ENCODE assay signal across 1 cellular context in the genomic region with DNA sequence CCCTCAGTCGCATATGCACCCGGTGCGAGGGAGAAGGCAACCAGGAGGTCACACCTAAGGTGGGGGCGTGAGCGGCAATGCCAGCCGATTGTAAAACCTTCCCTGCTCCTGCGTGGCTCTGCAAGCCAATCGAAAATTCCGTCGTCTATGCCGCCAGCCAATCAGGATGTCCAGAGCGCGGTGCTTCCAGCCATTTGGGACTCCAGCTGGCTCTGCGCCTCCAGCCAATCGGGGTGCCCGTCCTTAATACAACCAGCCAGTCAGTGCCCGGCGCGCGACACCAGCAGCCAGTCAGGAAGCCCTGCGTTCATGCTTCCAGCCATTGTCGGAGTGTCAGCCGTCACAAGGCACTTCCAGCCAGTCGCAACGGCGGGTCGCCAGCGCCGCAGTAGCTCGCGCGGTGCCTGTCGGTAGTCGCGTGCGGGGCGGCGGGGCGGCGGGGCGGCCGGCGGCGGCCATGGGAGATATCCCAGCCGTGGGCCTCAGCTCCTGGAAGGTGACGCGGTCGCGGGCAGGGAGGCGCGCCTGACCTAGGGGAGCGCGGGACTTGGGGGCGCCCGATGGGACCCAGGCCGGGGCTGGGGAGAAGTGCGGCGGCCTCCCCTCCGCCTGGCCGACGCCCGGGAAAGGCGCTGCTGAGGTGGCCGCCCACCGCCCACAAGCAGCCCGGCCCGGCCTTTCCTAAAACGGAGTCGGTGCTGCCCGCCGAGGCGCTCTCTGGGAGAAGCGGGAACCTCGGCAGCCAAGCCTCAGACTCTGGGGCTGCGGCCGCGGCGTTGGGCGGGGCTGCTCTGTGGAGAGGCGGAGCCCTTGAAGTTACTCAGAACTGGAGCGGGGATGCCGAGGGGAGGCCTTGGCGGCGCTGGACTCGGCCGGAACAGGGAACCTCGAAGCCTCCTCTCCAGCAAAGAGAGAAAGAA.
TF ChIP-seq lines count a peak whose summit lies in the region.

AKR1E2 (plus strand) TSS at position 340 of the 920 bp plus-strand sequence; CDS start at position 458, 118 bp downstream.

TF ChIP-seq in K562, 482 proteins besides CTCF, POLR2A, EP300 and RAD21 (continued from another document and continues in another):
- TF ChIP-seq, protein P1, sequence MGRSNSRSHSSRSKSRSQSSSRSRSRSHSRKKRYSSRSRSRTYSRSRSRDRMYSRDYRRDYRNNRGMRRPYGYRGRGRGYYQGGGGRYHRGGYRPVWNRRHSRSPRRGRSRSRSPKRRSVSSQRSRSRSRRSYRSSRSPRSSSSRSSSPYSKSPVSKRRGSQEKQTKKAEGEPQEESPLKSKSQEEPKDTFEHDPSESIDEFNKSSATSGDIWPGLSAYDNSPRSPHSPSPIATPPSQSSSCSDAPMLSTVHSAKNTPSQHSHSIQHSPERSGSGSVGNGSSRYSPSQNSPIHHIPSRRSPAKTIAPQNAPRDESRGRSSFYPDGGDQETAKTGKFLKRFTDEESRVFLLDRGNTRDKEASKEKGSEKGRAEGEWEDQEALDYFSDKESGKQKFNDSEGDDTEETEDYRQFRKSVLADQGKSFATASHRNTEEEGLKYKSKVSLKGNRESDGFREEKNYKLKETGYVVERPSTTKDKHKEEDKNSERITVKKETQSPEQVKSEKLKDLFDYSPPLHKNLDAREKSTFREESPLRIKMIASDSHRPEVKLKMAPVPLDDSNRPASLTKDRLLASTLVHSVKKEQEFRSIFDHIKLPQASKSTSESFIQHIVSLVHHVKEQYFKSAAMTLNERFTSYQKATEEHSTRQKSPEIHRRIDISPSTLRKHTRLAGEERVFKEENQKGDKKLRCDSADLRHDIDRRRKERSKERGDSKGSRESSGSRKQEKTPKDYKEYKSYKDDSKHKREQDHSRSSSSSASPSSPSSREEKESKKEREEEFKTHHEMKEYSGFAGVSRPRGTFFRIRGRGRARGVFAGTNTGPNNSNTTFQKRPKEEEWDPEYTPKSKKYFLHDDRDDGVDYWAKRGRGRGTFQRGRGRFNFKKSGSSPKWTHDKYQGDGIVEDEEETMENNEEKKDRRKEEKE (IDR thresholded peaks at IDR 0.05; ENCODE audit: borderline replicate concordance in 1 of 2, control insufficient read depth in 1 of 2, low read depth in 2 of 2, low read length in 1 of 2): no peak
- no peak for TF ChIP-seq NBN (IDR thresholded peaks at IDR 0.05; ENCODE audit: low read depth)
- TF ChIP-seq HEY1 (CRISPR knock-in tag; IDR thresholded peaks at IDR 0.05; ENCODE audit: borderline replicate concordance): no peak
- TF ChIP-seq NFYB (IDR thresholded peaks at IDR 0.05; ENCODE audit: extremely low read depth, insufficient read length): peak; percentile 95
- TF ChIP-seq TCFL5 (CRISPR knock-in tag; conservative IDR thresholded peaks at IDR 0.05): no peak
- TF ChIP-seq TAF15 (IDR thresholded peaks at IDR 0.05; ENCODE audit: low read depth, low read length): no peak
- peak in 1 of 2 experiments; percentile 89; a peak in 2 of 3 replicates for TF ChIP-seq CBX3 (IDR thresholded peaks at IDR 0.05; ENCODE audit: borderline replicate concordance in 1 of 2, low read length in 2 of 2)
- no peak for TF ChIP-seq U2AF2 (optimal IDR thresholded peaks at IDR 0.05; ENCODE audit: low read depth, low read length)
- TF ChIP-seq ZNF316 (IDR thresholded peaks at IDR 0.05): no peak
- peak; percentile 83 for TF ChIP-seq PYGO2 (tag; IDR thresholded peaks at IDR 0.05)
- no peak for TF ChIP-seq ATF1 (CRISPR knock-in tag; IDR thresholded peaks at IDR 0.05)
- TF ChIP-seq ATF1 (tag; IDR thresholded peaks at IDR 0.05): peak; percentile 76
- TF ChIP-seq NFE2L1 (tag; IDR thresholded peaks at IDR 0.05; ENCODE audit: borderline replicate concordance, low read depth): no peak
- no peak for TF ChIP-seq WHSC1 (IDR thresholded peaks at IDR 0.05; ENCODE audit: low read length)
- 0 out of 2 replicates have a peak, but pooled peaks have one; percentile 19 for TF ChIP-seq REST (CRISPR knock-in tag; IDR thresholded peaks at IDR 0.05; ENCODE audit: low read depth)
- no peak for TF ChIP-seq NCOA1 (IDR thresholded peaks at IDR 0.05; ENCODE audit: low read depth)
- no peak for TF ChIP-seq ZNF830 (CRISPR knock-in tag; IDR thresholded peaks at IDR 0.05)
- TF ChIP-seq PML (IDR thresholded peaks at IDR 0.05; ENCODE audit: low read length): no peak
- TF ChIP-seq RBM17 (IDR thresholded peaks at IDR 0.05; ENCODE audit: borderline replicate concordance, low read depth, low read length): no peak
- TF ChIP-seq POLR3A (IDR thresholded peaks at IDR 0.05; ENCODE audit: borderline replicate concordance, extremely low read depth, insufficient read depth, insufficient read length): no peak
- peak; percentile 62; the same call in 1 of the 2 replicates for TF ChIP-seq SIN3B (IDR thresholded peaks at IDR 0.05; ENCODE audit: low read depth)
- TF ChIP-seq ZNF174 (CRISPR knock-in tag; IDR thresholded peaks at IDR 0.05): no peak
- TF ChIP-seq, protein P2, sequence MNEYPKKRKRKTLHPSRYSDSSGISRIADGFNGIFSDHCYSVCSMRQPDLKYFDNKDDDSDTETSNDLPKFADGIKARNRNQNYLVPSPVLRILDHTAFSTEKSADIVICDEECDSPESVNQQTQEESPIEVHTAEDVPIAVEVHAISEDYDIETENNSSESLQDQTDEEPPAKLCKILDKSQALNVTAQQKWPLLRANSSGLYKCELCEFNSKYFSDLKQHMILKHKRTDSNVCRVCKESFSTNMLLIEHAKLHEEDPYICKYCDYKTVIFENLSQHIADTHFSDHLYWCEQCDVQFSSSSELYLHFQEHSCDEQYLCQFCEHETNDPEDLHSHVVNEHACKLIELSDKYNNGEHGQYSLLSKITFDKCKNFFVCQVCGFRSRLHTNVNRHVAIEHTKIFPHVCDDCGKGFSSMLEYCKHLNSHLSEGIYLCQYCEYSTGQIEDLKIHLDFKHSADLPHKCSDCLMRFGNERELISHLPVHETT (CRISPR knock-in tag; conservative IDR thresholded peaks at IDR 0.05 in 1 of 2, IDR thresholded peaks at IDR 0.05 in 1 of 2): peak in 1 of 2 experiments; percentile 93; a peak in 2 of 4 replicates
- TF ChIP-seq NCOA6 (IDR thresholded peaks at IDR 0.05): no peak
- TF ChIP-seq KDM1A (IDR thresholded peaks at IDR 0.05): no peak
- no peak for TF ChIP-seq HNRNPK (IDR thresholded peaks at IDR 0.05; ENCODE audit: low read depth, low read length, poor library complexity, severe bottlenecking)
- no peak for TF ChIP-seq NELFE (IDR thresholded peaks at IDR 0.05; ENCODE audit: insufficient read depth, insufficient read length)
- no peak for TF ChIP-seq TOE1 (IDR thresholded peaks at IDR 0.05; ENCODE audit: borderline replicate concordance)
- no peak for TF ChIP-seq TOE1 (CRISPR knock-in tag; IDR thresholded peaks at IDR 0.05; ENCODE audit: borderline replicate concordance, low read depth)
- TF ChIP-seq YBX1 (IDR thresholded peaks at IDR 0.05): no peak
- no peak for TF ChIP-seq HNRNPLL (IDR thresholded peaks at IDR 0.05; ENCODE audit: low read depth, low read length, poor library complexity, severe bottlenecking)
- TF ChIP-seq GABPB1 (CRISPR knock-in tag; IDR thresholded peaks at IDR 0.05): no peak
- TF ChIP-seq ZNF282 (CRISPR knock-in tag; IDR thresholded peaks at IDR 0.05): no peak; the same call in 1 of the 2 replicates
- no peak for TF ChIP-seq ZNF431 (CRISPR knock-in tag; IDR thresholded peaks at IDR 0.05)
- TF ChIP-seq, protein P3, sequence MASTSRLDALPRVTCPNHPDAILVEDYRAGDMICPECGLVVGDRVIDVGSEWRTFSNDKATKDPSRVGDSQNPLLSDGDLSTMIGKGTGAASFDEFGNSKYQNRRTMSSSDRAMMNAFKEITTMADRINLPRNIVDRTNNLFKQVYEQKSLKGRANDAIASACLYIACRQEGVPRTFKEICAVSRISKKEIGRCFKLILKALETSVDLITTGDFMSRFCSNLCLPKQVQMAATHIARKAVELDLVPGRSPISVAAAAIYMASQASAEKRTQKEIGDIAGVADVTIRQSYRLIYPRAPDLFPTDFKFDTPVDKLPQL (IDR thresholded peaks at IDR 0.05; ENCODE audit: extremely low read depth, insufficient read length): no peak
- TF ChIP-seq ZNF239 (CRISPR knock-in tag; IDR thresholded peaks at IDR 0.05): no peak
- no peak for TF ChIP-seq GTF2F1 (IDR thresholded peaks at IDR 0.05; ENCODE audit: low read depth, low read length)
- TF ChIP-seq KAT7 (CRISPR knock-in tag; IDR thresholded peaks at IDR 0.05; ENCODE audit: borderline replicate concordance): peak; percentile 69; the same call in 1 of the 2 replicates
- TF ChIP-seq ZNF668 (CRISPR knock-in tag; IDR thresholded peaks at IDR 0.05): no peak
- TF ChIP-seq TCF7 (IDR thresholded peaks at IDR 0.05; ENCODE audit: borderline replicate concordance): no peak; the same call in 1 of the 2 replicates
- TF ChIP-seq ZNF23 (CRISPR knock-in tag; IDR thresholded peaks at IDR 0.05): no peak
- TF ChIP-seq, protein P4, sequence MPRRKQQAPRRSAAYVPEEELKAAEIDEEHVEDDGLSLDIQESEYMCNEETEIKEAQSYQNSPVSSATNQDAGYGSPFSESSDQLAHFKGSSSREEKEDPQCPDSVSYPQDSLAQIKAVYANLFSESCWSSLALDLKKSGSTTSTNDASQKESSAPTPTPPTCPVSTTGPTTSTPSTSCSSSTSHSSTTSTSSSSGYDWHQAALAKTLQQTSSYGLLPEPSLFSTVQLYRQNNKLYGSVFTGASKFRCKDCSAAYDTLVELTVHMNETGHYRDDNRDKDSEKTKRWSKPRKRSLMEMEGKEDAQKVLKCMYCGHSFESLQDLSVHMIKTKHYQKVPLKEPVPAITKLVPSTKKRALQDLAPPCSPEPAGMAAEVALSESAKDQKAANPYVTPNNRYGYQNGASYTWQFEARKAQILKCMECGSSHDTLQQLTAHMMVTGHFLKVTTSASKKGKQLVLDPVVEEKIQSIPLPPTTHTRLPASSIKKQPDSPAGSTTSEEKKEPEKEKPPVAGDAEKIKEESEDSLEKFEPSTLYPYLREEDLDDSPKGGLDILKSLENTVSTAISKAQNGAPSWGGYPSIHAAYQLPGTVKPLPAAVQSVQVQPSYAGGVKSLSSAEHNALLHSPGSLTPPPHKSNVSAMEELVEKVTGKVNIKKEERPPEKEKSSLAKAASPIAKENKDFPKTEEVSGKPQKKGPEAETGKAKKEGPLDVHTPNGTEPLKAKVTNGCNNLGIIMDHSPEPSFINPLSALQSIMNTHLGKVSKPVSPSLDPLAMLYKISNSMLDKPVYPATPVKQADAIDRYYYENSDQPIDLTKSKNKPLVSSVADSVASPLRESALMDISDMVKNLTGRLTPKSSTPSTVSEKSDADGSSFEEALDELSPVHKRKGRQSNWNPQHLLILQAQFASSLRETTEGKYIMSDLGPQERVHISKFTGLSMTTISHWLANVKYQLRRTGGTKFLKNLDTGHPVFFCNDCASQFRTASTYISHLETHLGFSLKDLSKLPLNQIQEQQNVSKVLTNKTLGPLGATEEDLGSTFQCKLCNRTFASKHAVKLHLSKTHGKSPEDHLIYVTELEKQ (CRISPR knock-in tag; IDR thresholded peaks at IDR 0.05): no peak
- TF ChIP-seq, protein P5, sequence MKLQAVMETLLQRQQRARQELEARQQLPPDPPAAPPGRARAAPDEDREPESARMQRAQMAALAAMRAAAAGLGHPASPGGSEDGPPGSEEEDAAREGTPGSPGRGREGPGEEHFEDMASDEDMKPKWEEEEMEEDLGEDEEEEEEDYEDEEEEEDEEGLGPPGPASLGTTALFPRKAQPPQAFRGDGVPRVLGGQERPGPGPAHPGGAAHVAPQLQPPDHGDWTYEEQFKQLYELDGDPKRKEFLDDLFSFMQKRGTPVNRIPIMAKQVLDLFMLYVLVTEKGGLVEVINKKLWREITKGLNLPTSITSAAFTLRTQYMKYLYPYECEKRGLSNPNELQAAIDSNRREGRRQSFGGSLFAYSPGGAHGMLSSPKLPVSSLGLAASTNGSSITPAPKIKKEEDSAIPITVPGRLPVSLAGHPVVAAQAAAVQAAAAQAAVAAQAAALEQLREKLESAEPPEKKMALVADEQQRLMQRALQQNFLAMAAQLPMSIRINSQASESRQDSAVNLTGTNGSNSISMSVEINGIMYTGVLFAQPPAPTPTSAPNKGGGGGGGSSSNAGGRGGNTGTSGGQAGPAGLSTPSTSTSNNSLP (IDR thresholded peaks at IDR 0.05; ENCODE audit: borderline replicate concordance, low read depth, low read length): no peak
- TF ChIP-seq, protein P6, sequence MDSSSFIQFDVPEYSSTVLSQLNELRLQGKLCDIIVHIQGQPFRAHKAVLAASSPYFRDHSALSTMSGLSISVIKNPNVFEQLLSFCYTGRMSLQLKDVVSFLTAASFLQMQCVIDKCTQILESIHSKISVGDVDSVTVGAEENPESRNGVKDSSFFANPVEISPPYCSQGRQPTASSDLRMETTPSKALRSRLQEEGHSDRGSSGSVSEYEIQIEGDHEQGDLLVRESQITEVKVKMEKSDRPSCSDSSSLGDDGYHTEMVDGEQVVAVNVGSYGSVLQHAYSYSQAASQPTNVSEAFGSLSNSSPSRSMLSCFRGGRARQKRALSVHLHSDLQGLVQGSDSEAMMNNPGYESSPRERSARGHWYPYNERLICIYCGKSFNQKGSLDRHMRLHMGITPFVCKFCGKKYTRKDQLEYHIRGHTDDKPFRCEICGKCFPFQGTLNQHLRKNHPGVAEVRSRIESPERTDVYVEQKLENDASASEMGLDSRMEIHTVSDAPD (CRISPR knock-in tag; IDR thresholded peaks at IDR 0.05): no peak
- TF ChIP-seq HES1 (IDR thresholded peaks at IDR 0.05; ENCODE audit: low read depth): peak; percentile 45; the same call in 1 of the 2 replicates
- peak; percentile 58; the same call in 1 of the 2 replicates for TF ChIP-seq DMBX1 (CRISPR knock-in tag; IDR thresholded peaks at IDR 0.05; ENCODE audit: borderline replicate concordance)
- peak; percentile 30; the same call in 1 of the 2 replicates for TF ChIP-seq EP400 (IDR thresholded peaks at IDR 0.05)
